In the genomic region with DNA sequence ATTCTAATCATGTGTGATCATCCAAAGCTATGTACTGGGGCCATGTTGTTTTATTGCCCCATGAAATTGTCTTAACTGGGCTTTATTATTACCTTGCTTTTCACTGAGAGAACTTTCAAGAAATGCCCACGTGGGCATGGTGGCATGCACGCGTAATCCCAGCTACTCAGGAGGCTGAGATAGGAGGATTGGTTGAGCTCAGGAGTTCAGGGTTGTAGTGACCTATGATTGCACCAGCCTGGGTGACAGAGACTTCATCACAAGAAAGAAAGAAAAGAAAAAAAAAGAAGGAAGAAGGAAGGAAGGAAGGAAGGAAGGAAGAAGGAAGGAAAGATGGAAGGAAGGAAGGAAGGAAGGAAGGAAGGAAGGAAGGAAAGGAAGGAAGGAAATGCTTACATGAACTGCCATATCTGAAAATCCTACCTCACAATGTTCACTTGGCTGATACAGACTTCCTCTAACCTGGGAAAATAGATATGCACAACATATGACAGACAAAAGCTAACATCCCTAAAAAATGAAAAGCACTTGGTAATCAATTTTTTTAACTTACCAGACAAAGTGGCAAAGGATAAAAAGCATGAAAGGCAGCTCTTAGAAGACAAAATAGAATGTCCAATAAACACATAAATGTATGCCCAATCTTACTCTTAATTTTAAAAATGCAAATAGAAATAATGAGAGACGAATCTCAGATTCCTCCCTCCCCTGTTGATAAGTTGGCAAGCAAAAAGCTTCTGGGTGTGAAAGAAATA, we compare ENCODE assay signal across 10 cellular contexts. TPM values are rescaled to one million over a fixed set of nuclear protein-coding genes. Genes with fewer than 3 reads are reported as not detected.
"Had no signal": no experiment of that assay in that cellular context is flagged by ENCODE, and none has a peak within 500 bp of the region (broad histone marks: within the 10 kb centered on the region; RNA-seq: fewer than 3 reads in every experiment).

No MANE protein-coding gene starts in this region.

- H3K9ac ChIP-seq: GM23248, KMS-11 had no signal

- ATAC-seq: HCT116 had no signal

- H3K36me3 ChIP-seq: HAP-1 had no signal

- H3K4me3 ChIP-seq: GM23248, HAP-1 had no signal

- H3K9me3 ChIP-seq: HAP-1 had no signal

- DNase-seq: GM23248, GOT3, H7, IMR-90, KBM-7 had no signal

- H3K4me1 ChIP-seq: HAP-1 had no signal

- H3K27ac ChIP-seq: GM23248, KMS-11 had no signal

RNA-seq across cellular contexts. Expression of a gene that starts 25.5 kb away (rescaled TPM):
- total RNA-seq: GM23248, H4, H7, HT-29 had no signal
